In the genomic region with DNA sequence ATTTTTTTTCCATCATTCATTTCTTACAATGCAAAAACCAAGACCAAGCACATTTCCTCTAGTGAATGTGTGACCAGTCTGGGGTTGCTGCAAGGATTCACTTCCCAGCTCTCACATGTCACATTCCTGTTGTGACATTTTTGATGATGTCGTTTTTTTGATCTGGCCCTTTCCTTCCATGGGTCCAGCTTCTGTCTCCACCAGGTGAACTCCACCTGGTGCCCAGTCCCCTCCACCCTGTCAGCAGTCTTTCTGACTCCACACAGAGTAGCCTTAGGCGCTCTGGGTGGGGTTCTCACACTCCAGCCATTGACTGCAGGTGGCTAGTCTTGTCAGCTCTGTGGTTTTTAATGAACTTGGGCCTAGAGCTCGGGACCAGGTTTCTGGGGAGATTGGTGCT, we compare ENCODE assay signal across 24 cellular contexts. TPM values are rescaled to one million over a fixed set of nuclear protein-coding genes. Genes with fewer than 3 reads are reported as not detected.
DNase-seq lines count a peak whose midpoint lies in the region; ATAC-seq, FAIRE-seq and TF ChIP-seq lines count a peak whose summit lies in the region.
"Had no signal": no experiment of that assay in that cellular context is flagged by ENCODE, and none has a peak within 500 bp of the region (broad histone marks: within the 10 kb centered on the region; RNA-seq: fewer than 3 reads in every experiment).

No MANE protein-coding gene starts in this region.

- no peaks in the 10 kb centered on the region for H3K27me3 Mint-ChIP-seq in activated CD8-positive, alpha-beta T cell treated with anti-CD3 and anti-CD28 coated beads for 36 hours
- H3K27me3 Mint-ChIP-seq in activated CD8-positive, alpha-beta T cell treated with anti-CD3 and anti-CD28 coated beads, Interleukin-2, amount 10 ng/mL, durations not matched to agents 7 days and 5 days (ENCODE audit: low read depth) = no peaks in the 10 kb centered on the region
- H3K27me3 Mint-ChIP-seq in CD4-positive, alpha-beta T cell = no peaks in the 10 kb centered on the region

- no peak for TF ChIP-seq CTCF in activated CD8-positive, alpha-beta T cell treated with anti-CD3 and anti-CD28 coated beads for 36 hours (IDR thresholded peaks at IDR 0.05)
- no peak for TF ChIP-seq CTCF in RWPE2 (IDR thresholded peaks at IDR 0.05; ENCODE audit: poor library complexity, severe bottlenecking)
- TF ChIP-seq CTCF in HepG2 (CRISPR knock-in tag; IDR thresholded peaks at IDR 0.05) = no peak
- TF ChIP-seq CTCF in testis (IDR thresholded peaks at IDR 0.05) = no peak
- no peak for TF ChIP-seq CTCF in CD4-positive, alpha-beta T cell (IDR thresholded peaks at IDR 0.05)

- intact Hi-C loops in activated CD8-positive, alpha-beta T cell treated with anti-CD3 and anti-CD28 coated beads for 36 hours (cut with micrococcal nuclease) = no loop called here
- intact Hi-C loops in HepG2 (cut with micrococcal nuclease; ENCODE audit: unreplicated experiment) (no loop called here), testis (cut with DNase I; ENCODE audit: low total_unique reads) (no loop called here)
- intact Hi-C loops in CD4-positive, alpha-beta T cell (cut with DNase I, micrococcal nuclease) = no loop called here

- no TSS peak for BruUV-seq in HepG2 (replicated peaks; lab: Mats Ljungman, UMichigan)

- H3K4me2 ChIP-seq in HepG2 (ENCODE audit: low read depth, low read length) = no peak overlapping the region

- POLR2A ChIA-PET in activated CD8-positive, alpha-beta T cell treated with anti-CD3 and anti-CD28 coated beads for 36 hours (lab: Charles Lee) = interaction anchor here (1.7 kb wide), 1 partner anchor 16 kb away, joined by 5 read pairs; a partner anchor contains a TSS
- POLR2A ChIA-PET in activated CD8-positive, alpha-beta T cell treated with anti-CD3 and anti-CD28 coated beads, Interleukin-2, amount 10 ng/mL, durations not matched to agents 7 days and 5 days (lab: Charles Lee) = no interaction called here
- POLR2A ChIA-PET in HepG2 (lab: Yijun Ruan, JAX) = interaction anchor here (3.1 kb wide), 1 partner anchor 15 kb away, joined by 10 read pairs; a partner anchor contains a TSS
- POLR2A ChIA-PET in CD4-positive, alpha-beta T cell (lab: Charles Lee) = interaction anchor here (1.7 kb wide), 1 partner anchor 15 kb away, joined by 5 read pairs; a partner anchor contains a TSS

- no peak overlapping the region for H3K4me3 Mint-ChIP-seq in activated CD8-positive, alpha-beta T cell treated with anti-CD3 and anti-CD28 coated beads for 36 hours
- no peak overlapping the region for H3K4me3 Mint-ChIP-seq in activated CD8-positive, alpha-beta T cell treated with anti-CD3 and anti-CD28 coated beads, Interleukin-2, amount 10 ng/mL, durations not matched to agents 7 days and 5 days
- H3K4me3 Mint-ChIP-seq in CD4-positive, alpha-beta T cell = no peak overlapping the region
- H3K4me3 Mint-ChIP-seq: CD8-positive, alpha-beta T cell had no signal

- H3K36me3 ChIP-seq in RWPE2 (ENCODE audit: low read depth) (0 out of 2 replicates have a peak, but pooled peaks cover 5% of the 10 kb centered on the region), HepG2 (replicated peaks in 1 of 2; ENCODE audit: control insufficient read depth in 1 of 2, insufficient read depth in 2 of 2, low read length in 2 of 2) (no peaks in the 10 kb centered on the region; a peak in 2 of 5 replicates), testis (ENCODE audit: low read depth, missing control alignments) (no peaks in the 10 kb centered on the region)

- no peak overlapping the region for H2AFZ ChIP-seq in HepG2 (ENCODE audit: low read length)

- no peak for ATAC-seq in activated CD8-positive, alpha-beta T cell treated with anti-CD3 and anti-CD28 coated beads for 36 hours
- no peak for ATAC-seq in activated CD8-positive, alpha-beta T cell treated with anti-CD3 and anti-CD28 coated beads, Interleukin-2, amount 10 ng/mL, durations not matched to agents 7 days and 5 days
- ATAC-seq in RWPE2 (ENCODE audit: low read depth) (no peak), HepG2 (peak; percentile 51)
- ATAC-seq in CD4-positive, alpha-beta T cell (ENCODE audit: poor library complexity) = no peak
- ATAC-seq: CD8-positive, alpha-beta T cell; SK-N-SH treated with all-trans-retinoic acid at 6 μM for 48 hours had no signal

- no peak for TF ChIP-seq EP300 in HepG2 (IDR thresholded peaks at IDR 0.05; ENCODE audit: low read depth in 2 of 2, low read length in 2 of 2)
- no peak for TF ChIP-seq EP300 in HepG2 (CRISPR knock-in tag; IDR thresholded peaks at IDR 0.05; ENCODE audit: borderline replicate concordance)

- H3K27ac Mint-ChIP-seq in activated CD8-positive, alpha-beta T cell treated with anti-CD3 and anti-CD28 coated beads for 36 hours = peak overlapping the region; percentile 32
- no peak overlapping the region for H3K27ac Mint-ChIP-seq in activated CD8-positive, alpha-beta T cell treated with anti-CD3 and anti-CD28 coated beads, Interleukin-2, amount 10 ng/mL, durations not matched to agents 7 days and 5 days
- no peak overlapping the region for H3K27ac Mint-ChIP-seq in CD4-positive, alpha-beta T cell
- H3K27ac Mint-ChIP-seq: CD8-positive, alpha-beta T cell had no signal

- WGBS in HepG2 (ENCODE audit: low lambda C conversion rate) = 90% methylated on average over 2 of the region's 3 CpGs
- WGBS in testis, 2 donors = 88 to 92% methylated on average over 3 of the region's 3 CpGs

- no peak overlapping the region for H3K9ac ChIP-seq in HepG2 (ENCODE audit: insufficient read depth, low read depth, low read length)

- no peak for FAIRE-seq in HepG2 (lab: Jason Lieb, UNC)
- FAIRE-seq: G401.6, HTR-8/SVneo, RCC 7860 had no signal

- no peak for TF ChIP-seq RAD21 in HepG2 (CRISPR knock-in tag; IDR thresholded peaks at IDR 0.05)

- TF ChIP-seq POLR2A in HepG2 (IDR thresholded peaks at IDR 0.05; ENCODE audit: insufficient read depth in 1 of 2, low read depth in 2 of 2, low read length in 2 of 2) (no peak), testis (IDR thresholded peaks at IDR 0.05) (no peak)

- H3K27me3 ChIP-seq in RWPE2 (ENCODE audit: insufficient read depth, poor library complexity, severe bottlenecking) (no peaks in the 10 kb centered on the region), HepG2 (ENCODE audit: control insufficient read depth in 1 of 2, insufficient read depth in 2 of 2, low read length in 2 of 2) (no peaks in the 10 kb centered on the region), testis (no peaks in the 10 kb centered on the region)
- no peaks in the 10 kb centered on the region for H3K27me3 ChIP-seq in CD4-positive, alpha-beta T cell (ENCODE audit: control insufficient read depth, insufficient read depth, low read length)

- H3K4me1 ChIP-seq in RWPE2 (ENCODE audit: insufficient read depth, poor library complexity, severe bottlenecking) (peaks cover 68% of the 10 kb centered on the region), HepG2 (ENCODE audit: insufficient read depth, low read length) (peaks cover 77% of the 10 kb centered on the region), testis (peaks cover 32% of the 10 kb centered on the region)

- H3K79me2 ChIP-seq in HepG2 (ENCODE audit: insufficient read depth, low read length) = peaks cover 64% of the 10 kb centered on the region

- no peaks in the 10 kb centered on the region for H3K9me3 Mint-ChIP-seq in activated CD8-positive, alpha-beta T cell treated with anti-CD3 and anti-CD28 coated beads for 36 hours
- no peaks in the 10 kb centered on the region for H3K9me3 Mint-ChIP-seq in activated CD8-positive, alpha-beta T cell treated with anti-CD3 and anti-CD28 coated beads, Interleukin-2, amount 10 ng/mL, durations not matched to agents 7 days and 5 days (ENCODE audit: insufficient read depth)
- H3K9me3 Mint-ChIP-seq in CD4-positive, alpha-beta T cell = no peaks in the 10 kb centered on the region
- H3K9me3 Mint-ChIP-seq: CD8-positive, alpha-beta T cell had no signal

- in situ Hi-C loops in HepG2 (cut with HindIII; ENCODE audit: extremely low pct_ligation_motif_present, low pct_unique_long_range_greater_than_20kb) = no loop called here

- H3K9me3 ChIP-seq in RWPE2 (ENCODE audit: severe bottlenecking) (no peaks in the 10 kb centered on the region), HepG2 (ENCODE audit: low read length) (no peaks in the 10 kb centered on the region), testis (no peaks in the 10 kb centered on the region)
- no peaks in the 10 kb centered on the region for H3K9me3 ChIP-seq in CD4-positive, alpha-beta T cell (ENCODE audit: control insufficient read depth, low read length)

- CTCF ChIA-PET in activated CD8-positive, alpha-beta T cell treated with anti-CD3 and anti-CD28 coated beads for 36 hours (lab: Charles Lee) = interaction anchor here (2.0 kb wide), 1 partner anchor 15 kb away, joined by 8 read pairs; a partner anchor contains a TSS
- CTCF ChIA-PET in activated CD8-positive, alpha-beta T cell treated with anti-CD3 and anti-CD28 coated beads, Interleukin-2, amount 10 ng/mL, durations not matched to agents 7 days and 5 days (lab: Charles Lee) = no interaction called here
- CTCF ChIA-PET in HepG2 (lab: Yijun Ruan, JAX; ENCODE audit: low intra/inter-chr PET ratio, low total read pairs) = no interaction called here
- CTCF ChIA-PET in CD4-positive, alpha-beta T cell (lab: Charles Lee) = no interaction called here

- H3K27ac ChIP-seq in RWPE2 (ENCODE audit: poor library complexity, severe bottlenecking) = peak overlapping the region; percentile 70
- H3K27ac ChIP-seq in HepG2 (ENCODE audit: extremely low read length, insufficient read depth, low read length) = no peak overlapping the region
- peak overlapping the region; percentile 3 to 74 for H3K27ac ChIP-seq in testis
- H3K27ac ChIP-seq in CD4-positive, alpha-beta T cell (ENCODE audit: low read depth, low read length) = no peak overlapping the region
- H3K27ac ChIP-seq: 22Rv1, HL-60 had no signal

- no peak for DNase-seq in activated CD8-positive, alpha-beta T cell treated with anti-CD3 and anti-CD28 coated beads for 36 hours
- DNase-seq in activated CD8-positive, alpha-beta T cell treated with anti-CD3 and anti-CD28 coated beads, Interleukin-2, amount 10 ng/mL, durations not matched to agents 7 days and 5 days = no peak
- DNase-seq in RWPE2 (ENCODE audit: low spot score) (no peak), HepG2 (ENCODE audit: low spot score) (no peak), testis (no peak), NCI-H2227 treated with DMSO at 0.1 percent for 48 hours (lab: John Stamatoyannopoulos, UW) (no peak)
- no peak for DNase-seq in CD4-positive, alpha-beta T cell
- no peak for DNase-seq in stimulated activated CD4-positive, alpha-beta T cell treated with anti-CD3 and anti-CD28 coated beads, Interleukin-15, amount 100 ng/mL, for 24 hours
- DNase-seq: CD8-positive, alpha-beta T cell; DMS79 treated with DMSO at 0.1 percent for 48 hours; GOT3; MV-4-11; NCI-H1417; NCI-H187 treated with DMSO at 0.1 percent for 48 hours; NCI-H2171; NCI-H446 treated with DMSO at 0.1 percent for 48 hours; NCI-H774; SHP77 treated with DMSO at 0.1 percent for 48 hours had no signal

- peaks cover 16% of the 10 kb centered on the region for H4K20me1 ChIP-seq in HepG2 (ENCODE audit: insufficient read depth, low read length)

- peaks cover 81% of the 10 kb centered on the region for H3K4me1 Mint-ChIP-seq in activated CD8-positive, alpha-beta T cell treated with anti-CD3 and anti-CD28 coated beads for 36 hours (ENCODE audit: low read depth)
- H3K4me1 Mint-ChIP-seq in activated CD8-positive, alpha-beta T cell treated with anti-CD3 and anti-CD28 coated beads, Interleukin-2, amount 10 ng/mL, durations not matched to agents 7 days and 5 days (ENCODE audit: low read depth) = peaks cover 31% of the 10 kb centered on the region
- peaks cover 78% of the 10 kb centered on the region for H3K4me1 Mint-ChIP-seq in CD4-positive, alpha-beta T cell (ENCODE audit: low read depth)

- H3K4me3 ChIP-seq in RWPE2 (ENCODE audit: severe bottlenecking) (no peak overlapping the region), HepG2 (replicated peaks in 1 of 3; ENCODE audit: insufficient read depth in 1 of 3, low read depth in 2 of 3, low read length in 3 of 3) (no peak overlapping the region), testis (no peak overlapping the region)

- no peaks in the 10 kb centered on the region for H3K36me3 Mint-ChIP-seq in activated CD8-positive, alpha-beta T cell treated with anti-CD3 and anti-CD28 coated beads for 36 hours (ENCODE audit: low read depth)
- H3K36me3 Mint-ChIP-seq in activated CD8-positive, alpha-beta T cell treated with anti-CD3 and anti-CD28 coated beads, Interleukin-2, amount 10 ng/mL, durations not matched to agents 7 days and 5 days (ENCODE audit: low read depth) = peaks cover 2% of the 10 kb centered on the region
- H3K36me3 Mint-ChIP-seq in CD4-positive, alpha-beta T cell (ENCODE audit: low read depth) = no peaks in the 10 kb centered on the region

RNA-seq across cellular contexts. Expression of a gene that starts 15.6 kb away (rescaled TPM):
- 10 to 100 TPM; 10.8 to 11.4 TPM for total RNA-seq in activated CD8-positive, alpha-beta T cell treated with anti-CD3 and anti-CD28 coated beads for 36 hours
- total RNA-seq in activated CD8-positive, alpha-beta T cell treated with anti-CD3 and anti-CD28 coated beads, Interleukin-2, amount 10 ng/mL, durations not matched to agents 7 days and 5 days = 10 to 100 TPM; 12.0 to 13.0 TPM
- total RNA-seq in HepG2 (2016; rRNA removed; fragmentation: Illumina TruSeq; extraction: Trizol) (21.7 and 24.8 TPM in 2 replicates), testis (10 to 100 TPM; 42.0 to 55.3 TPM)
- 2.7 and 3.0 TPM in 2 replicates for total RNA-seq in HepG2 (2016; cell fraction: cytosol; rRNA removed; fragmentation: Illumina TruSeq; extraction: Trizol; ENCODE audit: low read depth)
- total RNA-seq in HepG2 (2016; cell fraction: insoluble cytoplasmic fraction; rRNA removed; fragmentation: Illumina TruSeq; extraction: Trizol) = 21.2 and 23.9 TPM in 2 replicates
- total RNA-seq in HepG2 (2016; cell fraction: membrane; rRNA removed; fragmentation: Illumina TruSeq; extraction: Trizol) = 10.3 and 10.9 TPM in 2 replicates
- total RNA-seq in HepG2 (2016; cell fraction: nucleus; rRNA removed; fragmentation: Illumina TruSeq; extraction: Trizol) = 24.8 and 25.7 TPM in 2 replicates
- polyA plus RNA-seq in HepG2 (2011; rRNA removed) (8.3 and 8.5 TPM in 2 replicates), testis (ENCODE audit: insufficient read depth, low read depth, low replicate concordance) (22.2 TPM)
- 5.7 and 7.5 TPM in 2 replicates for polyA plus RNA-seq in HepG2 (2011; cell fraction: cytosol; rRNA removed)
- 3.6 and 4.1 TPM in 2 replicates for polyA plus RNA-seq in HepG2 (2011; cell fraction: nucleus; rRNA removed)
- 8.2 and 10.6 TPM in 2 replicates for polyA plus RNA-seq in HepG2 (2012)
- polyA plus RNA-seq in HepG2 (2016; cell fraction: cytosol; fragmentation: Illumina TruSeq; extraction: Trizol; ENCODE audit: low read depth) = 2.0 and 2.5 TPM in 2 replicates
- polyA plus RNA-seq in HepG2 (2016; cell fraction: insoluble cytoplasmic fraction; fragmentation: Illumina TruSeq; extraction: Trizol; ENCODE audit: low read depth) = 10.6 and 12.0 TPM in 2 replicates
- polyA plus RNA-seq in HepG2 (2016; cell fraction: membrane; fragmentation: Illumina TruSeq; extraction: Trizol; ENCODE audit: low read depth) = 4.3 and 5.2 TPM in 2 replicates
- 14.9 and 18.1 TPM in 2 replicates for polyA plus RNA-seq in HepG2 (2016; cell fraction: nucleus; fragmentation: Illumina TruSeq; extraction: Trizol; ENCODE audit: insufficient read depth, low read depth)
- 29.4 and 35.6 TPM in 2 replicates for polyA minus RNA-seq in HepG2 (2011; rRNA and poly(A)+ RNA removed; ENCODE audit: low replicate concordance)
- polyA minus RNA-seq in HepG2 (2011; cell fraction: cytosol; rRNA and poly(A)+ RNA removed) = 12.7 and 17.0 TPM in 2 replicates
- polyA minus RNA-seq in HepG2 (2011; cell fraction: nucleus; rRNA and poly(A)+ RNA removed) = 22.4 and 25.7 TPM in 2 replicates
- 1 to 10 TPM; 4.8 to 4.9 TPM for total RNA-seq in CD4-positive, alpha-beta T cell

Comparison
In these comparisons a context has a peak if more than half of its experiments do, and no peak if none do; other contexts are left out.
1. H3K27ac ChIP-seq: peak in RWPE2 (single experiment) and testis (2 of 2); none in HepG2 (single experiment) and CD4-positive, alpha-beta T cell (single experiment).